In the genomic region with DNA sequence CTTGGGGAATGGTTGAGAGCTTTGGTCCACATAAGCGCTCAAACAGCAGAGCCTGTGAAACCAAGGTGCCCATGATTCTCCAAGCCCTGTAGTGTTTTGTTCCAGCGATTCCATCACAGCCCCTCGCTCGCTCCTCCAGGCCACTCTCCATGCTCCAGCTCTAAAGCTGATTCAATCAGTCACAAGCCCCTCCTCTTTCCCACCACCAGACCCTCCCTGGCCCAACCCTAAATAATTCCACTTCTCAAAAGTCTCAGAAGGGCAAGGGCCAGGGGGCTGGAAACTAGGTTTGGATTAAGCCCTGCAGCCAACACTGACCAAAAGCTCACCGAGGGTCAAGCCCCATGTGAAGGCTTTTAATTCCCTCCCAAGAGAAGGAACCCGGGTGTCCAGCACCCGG, we compare ENCODE assay signal across 2 cellular contexts.
A peak's percentile ranks its signal among the peaks of the same experiment; 100 is the strongest.
TF ChIP-seq lines count a peak whose summit lies in the region.

No MANE protein-coding gene starts in this region.

TF ChIP-seq in A549, 52 proteins besides CTCF, POLR2A, EP300 and RAD21 (continued from another document):
- TF ChIP-seq SREBF2 (IDR thresholded peaks at IDR 0.05) = no peak
- TF ChIP-seq ZNF302 (CRISPR knock-in tag; IDR thresholded peaks at IDR 0.05) = no peak

TF ChIP-seq in HEK293, 187 proteins besides CTCF, POLR2A, EP300 and RAD21:
- TF ChIP-seq ZNF600 (tag by site-specific recombination; IDR thresholded peaks at IDR 0.05) (peak; percentile 50; the same call in 1 of the 2 replicates), YY1 (tag by site-specific recombination; IDR thresholded peaks at IDR 0.05) (no peak)
